8 cellular contexts compared by ENCODE assay signal in genomic region chr14:59483819-59484610, GRCh38. TPM values are rescaled to one million over a fixed set of nuclear protein-coding genes. Genes with fewer than 3 reads are reported as not detected.
DNase-seq lines count a peak whose midpoint lies in the region; ATAC-seq and TF ChIP-seq lines count a peak whose summit lies in the region.

A gene with protein sequence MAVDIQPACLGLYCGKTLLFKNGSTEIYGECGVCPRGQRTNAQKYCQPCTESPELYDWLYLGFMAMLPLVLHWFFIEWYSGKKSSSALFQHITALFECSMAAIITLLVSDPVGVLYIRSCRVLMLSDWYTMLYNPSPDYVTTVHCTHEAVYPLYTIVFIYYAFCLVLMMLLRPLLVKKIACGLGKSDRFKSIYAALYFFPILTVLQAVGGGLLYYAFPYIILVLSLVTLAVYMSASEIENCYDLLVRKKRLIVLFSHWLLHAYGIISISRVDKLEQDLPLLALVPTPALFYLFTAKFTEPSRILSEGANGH (plus strand): TSS chr14:59484517. CDS start chr14:59484590, 73 bp downstream.
L3HYPDH (minus strand) TSS chr14:59484408; CDS start chr14:59484316, 92 bp downstream.

- peaks cover 0 to 17% of the 10 kb centered on the region in 2 donors for H3K36me3 ChIP-seq in adrenal gland (replicated peaks in 1 of 2)
- peaks cover 0 to 21% (median 17%) of the 10 kb centered on the region in 9 donors for H3K36me3 ChIP-seq in heart left ventricle
- peaks cover 7% of the 10 kb centered on the region for H3K36me3 ChIP-seq in upper lobe of right lung

- TF ChIP-seq POLR2A in adrenal gland (IDR thresholded peaks at IDR 0.05): peak; percentile 74 to 80
- TF ChIP-seq POLR2A in heart left ventricle (IDR thresholded peaks at IDR 0.05): peak in 1 of 2 donors; percentile 80

- H3K4me1 ChIP-seq in adrenal gland (replicated peaks in 1 of 2) (peaks cover 29 to 75% of the 10 kb centered on the region in 2 donors), heart left ventricle (peaks cover 3 to 74% (median 51%) of the 10 kb centered on the region in 12 donors), upper lobe of right lung (peaks cover 42% of the 10 kb centered on the region)

- peak; percentile 97 for DNase-seq in GM13976 (ENCODE audit: low spot score)
- peak; percentile 94 for DNase-seq in NCI-H146 (lab: John Stamatoyannopoulos, UW)
- DNase-seq in T-helper 1 cell: peak; percentile 94 to 97 (median 95)
- peak; percentile 97 to 99 (median 98) for DNase-seq in adrenal gland
- peak; percentile 98 to 99 (median 98) for DNase-seq in heart left ventricle
- peak; percentile 99 for DNase-seq in posterior vena cava (ENCODE audit: low spot score)
- peak; percentile 99 for DNase-seq in upper lobe of right lung

- intact Hi-C loops in adrenal gland (cut with DNase I) (no loop called here), heart left ventricle (cut with DNase I) (loop anchor here in 2 of 10 donors (10.0 kb wide), 3 partner anchors 611 to 701 kb away; partner anchors contain the start of genes DHRS7 (in 1 of the 2) and PCNX4 (in 1 of the 2)), posterior vena cava (cut with DNase I) (no loop called here), upper lobe of right lung (cut with DNase I) (no loop called here)

- 0 to 1% (median 0%) methylated on average over 5 to 89 of the region's 89 CpGs for WGBS in adrenal gland, 4 donors
- WGBS in heart left ventricle, 4 donors: 0 to 1% (median 0%) methylated on average over 26 to 89 of the region's 89 CpGs

- in situ Hi-C loops in GM13976 (cut with MboI; ENCODE audit: low sequenced_read_pairs, unreplicated experiment): no loop called here

- peak; percentile 87 for ATAC-seq in HG02870 (IDR thresholded peaks at IDR 0.05; ENCODE audit: unreplicated experiment)
- peak; percentile 97 to 98 (median 98) for ATAC-seq in heart left ventricle
- ATAC-seq in upper lobe of right lung: peak; percentile 97

- peak; percentile 66 for TF ChIP-seq CTCF in GM13976 (IDR thresholded peaks at IDR 0.05; ENCODE audit: borderline replicate concordance, control extremely low read depth, extremely low read depth, insufficient read depth, missing control alignments)
- peak; percentile 25 to 66 (median 61) for TF ChIP-seq CTCF in adrenal gland (IDR thresholded peaks at IDR 0.05)
- TF ChIP-seq CTCF in heart left ventricle (IDR thresholded peaks at IDR 0.05): peak; percentile 55 to 78 (median 66)
- peak; percentile 73 for TF ChIP-seq CTCF in upper lobe of right lung (IDR thresholded peaks at IDR 0.05)

- peak within 1 kb of the TSS; percentile 64 to 97 (median 95) for H3K27ac ChIP-seq in adrenal gland
- peak within 1 kb of the TSS; percentile 69 to 97 (median 96) for H3K27ac ChIP-seq in heart left ventricle
- H3K27ac ChIP-seq in upper lobe of right lung: peak within 1 kb of the TSS; percentile 95

- H3K27me3 ChIP-seq in adrenal gland (no peaks in the 10 kb centered on the region), heart left ventricle (no peaks in the 10 kb centered on the region), upper lobe of right lung (no peaks in the 10 kb centered on the region)

- H3K4me3 ChIP-seq in adrenal gland (peak within 1 kb of the TSS; percentile 19 to 89 (median 77)), heart left ventricle (peak within 1 kb of the TSS; percentile 54 to 94 (median 84)), upper lobe of right lung (peak within 1 kb of the TSS; percentile 92)

- H3K9me3 ChIP-seq in adrenal gland (replicated peaks in 1 of 3) (no peaks in the 10 kb centered on the region), heart left ventricle (no peaks in the 10 kb centered on the region), upper lobe of right lung (no peaks in the 10 kb centered on the region)

RNA-seq across cellular contexts. Expression of the first gene that starts in this region (rescaled TPM):
- total RNA-seq in adrenal gland (10 to 100 TPM; 35.7 to 93.8 (median 53.9) TPM), heart left ventricle (10 to 100 TPM; 24.2 to 38.6 (median 31.2) TPM), posterior vena cava (10 to 100 TPM; 21.7 to 24.4 TPM), upper lobe of right lung (34.4 TPM)
- polyA plus RNA-seq in adrenal gland (100 to 1,000 TPM in 1 of 3 donors, 10 to 100 TPM in 2; 17.7 to 102 (median 23.5) TPM), heart left ventricle (10 to 100 TPM; 11.4 to 52.9 TPM)

RNA-seq across cellular contexts. Expression of gene L3HYPDH, which starts in this region (rescaled TPM):
- total RNA-seq in adrenal gland: 10 to 100 TPM in 7 of 8 donors, 1 to 10 TPM in 1; 7.1 to 59.2 (median 23.8) TPM
- 10 to 100 TPM; 15.8 to 59.1 (median 23.2) TPM for polyA plus RNA-seq in adrenal gland
- 10 to 100 TPM in 7 of 9 donors, 1 to 10 TPM in 2; 8.7 to 17.9 (median 14.1) TPM for total RNA-seq in heart left ventricle
- polyA plus RNA-seq in heart left ventricle: 10 to 100 TPM in 1 of 2 donors, 1 to 10 TPM in 1; 7.4 to 18.9 TPM
- total RNA-seq in posterior vena cava: 10 to 100 TPM; 30.2 to 36.3 TPM
- 19.5 TPM for total RNA-seq in upper lobe of right lung

Comparison
In these comparisons a context has a peak if more than half of its experiments do, and no peak if none do; other contexts are left out.
1. Peak in every context shown above with its lines: DNase-seq, ATAC-seq, H3K4me3 ChIP-seq and H3K27ac ChIP-seq.